ENCODE assay signal across 28 cellular contexts in the genomic region with DNA sequence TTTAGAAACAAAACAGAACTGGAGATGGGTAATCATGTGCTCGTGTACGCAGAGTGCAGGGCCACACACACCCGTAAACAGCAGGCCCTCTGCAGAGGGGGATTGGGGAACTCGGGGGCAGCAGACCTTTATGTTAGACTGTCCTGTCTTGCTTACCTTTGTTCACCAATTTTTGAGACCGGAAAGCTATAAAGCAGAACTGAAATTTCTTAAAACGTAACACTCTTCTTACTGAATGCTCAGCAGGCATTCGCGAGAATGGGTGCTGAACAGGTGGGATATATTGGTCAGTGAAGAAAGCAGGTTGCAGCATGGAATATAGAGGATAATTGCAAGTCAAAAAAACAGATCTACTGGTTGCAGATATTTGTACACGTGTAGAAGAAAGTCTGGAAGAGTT.
DNase-seq lines count a peak whose midpoint lies in the region; ATAC-seq, FAIRE-seq and TF ChIP-seq lines count a peak whose summit lies in the region.
"Had no signal": no experiment of that assay in that cellular context is flagged by ENCODE, and none has a peak within 500 bp of the region (broad histone marks: within the 10 kb centered on the region; RNA-seq: fewer than 3 reads in every experiment).

No MANE protein-coding gene starts in this region.

- no peaks in the 10 kb centered on the region for H4K20me1 ChIP-seq in MM.1S (ENCODE audit: insufficient read depth, low read length)
- H4K20me1 ChIP-seq in hepatocyte (ENCODE audit: insufficient read depth, poor library complexity, severe bottlenecking) = no peaks in the 10 kb centered on the region

- H3K4me2 ChIP-seq in MM.1S (ENCODE audit: low read depth, low read length) (peak overlapping the region; percentile 17; the same call in 1 of the 2 replicates), hepatocyte (no peak overlapping the region)
- H3K4me2 ChIP-seq: KMS-11 had no signal

- H3F3A ChIP-seq in MM.1S (ENCODE audit: insufficient read depth, low read length) = no peaks in the 10 kb centered on the region

- H3K9me3 ChIP-seq in MM.1S (replicated peaks; ENCODE audit: insufficient read depth, low read length) (no peaks in the 10 kb centered on the region), RWPE2 (ENCODE audit: severe bottlenecking) (no peaks in the 10 kb centered on the region), upper lobe of right lung (no peaks in the 10 kb centered on the region), hepatocyte (ENCODE audit: low read depth) (no peaks in the 10 kb centered on the region)
- H3K9me3 ChIP-seq: Caco-2 had no signal

- H3K4me1 ChIP-seq in MM.1S (ENCODE audit: low read length) = peaks cover 5% of the 10 kb centered on the region; the same call in 1 of the 2 replicates
- H3K4me1 ChIP-seq in RWPE2 (ENCODE audit: insufficient read depth, poor library complexity, severe bottlenecking) = peaks cover 5% of the 10 kb centered on the region
- H3K4me1 ChIP-seq in upper lobe of right lung = no peaks in the 10 kb centered on the region
- H3K4me1 ChIP-seq in hepatocyte (ENCODE audit: insufficient read depth) = no peaks in the 10 kb centered on the region

- no peak overlapping the region for H3K9ac ChIP-seq in MM.1S (ENCODE audit: low read length)
- H3K9ac ChIP-seq: KMS-11 had no signal

- 85% methylated on average over 9 of the region's 9 CpGs for WGBS in hepatocyte (ENCODE audit: low lambda C conversion rate, missing lambda C conversion rate)

- H3K4me3 ChIP-seq in MM.1S (ENCODE audit: low read length) (no peak overlapping the region), RWPE2 (ENCODE audit: severe bottlenecking) (no peak overlapping the region), upper lobe of right lung (no peak overlapping the region), hepatocyte (no peak overlapping the region)
- H3K4me3 ChIP-seq: SK-N-MC had no signal

- no peak for DNase-seq in GM12891 (ENCODE audit: insufficient read length, low spot score)
- no peak for DNase-seq in MM.1S
- peak; percentile 43 for DNase-seq in RWPE2 (ENCODE audit: low spot score)
- peak; percentile 7 for DNase-seq in upper lobe of right lung
- no peak for DNase-seq in NCI-H1417 (lab: John Stamatoyannopoulos, UW)
- DNase-seq in nucleus accumbens (lab: John Stamatoyannopoulos, UW) = no peak
- DNase-seq in hepatocyte (ENCODE audit: low spot score) = no peak
- DNase-seq: CD8-positive, alpha-beta T cell; HCEC 1CT; NCI-H1092; NCI-H1436 treated with DMSO at 0.1 percent for 48 hours; NCI-H187 treated with DMSO at 0.1 percent for 48 hours; NCI-H2107; NCI-H446; NCI-H524 treated with DMSO at 0.1 percent for 48 hours; NCI-H774; NK-92 treated with Interleukin-12 subunit alpha and Interleukin-12 subunit beta, amount 100 ng/mL, for 24 hours; SHP77 treated with DMSO at 0.1 percent for 48 hours had no signal

- H2AFZ ChIP-seq in MM.1S (ENCODE audit: low read length) = no peak overlapping the region; the same call in 1 of the 2 replicates
- H2AFZ ChIP-seq in hepatocyte = no peak overlapping the region

- FAIRE-seq in GM12891 (lab: Jason Lieb, UNC) = no peak
- FAIRE-seq: A204.1, G401.6, GM12892, H1 had no signal

- no peak for TF ChIP-seq CTCF in MM.1S (IDR thresholded peaks at IDR 0.05; ENCODE audit: low read length)
- TF ChIP-seq CTCF in RWPE2 (IDR thresholded peaks at IDR 0.05; ENCODE audit: poor library complexity, severe bottlenecking) = no peak
- TF ChIP-seq CTCF in upper lobe of right lung (IDR thresholded peaks at IDR 0.05) = no peak
- TF ChIP-seq CTCF in hepatocyte (IDR thresholded peaks at IDR 0.05; ENCODE audit: poor library complexity) = no peak

- H3K27ac ChIP-seq in MM.1S (ENCODE audit: low read length) = peak overlapping the region; percentile 15; the same call in 1 of the 2 replicates
- no peak overlapping the region for H3K27ac ChIP-seq in RWPE2 (ENCODE audit: poor library complexity, severe bottlenecking)
- no peak overlapping the region for H3K27ac ChIP-seq in upper lobe of right lung
- no peak overlapping the region for H3K27ac ChIP-seq in hepatocyte
- H3K27ac ChIP-seq: HL-60, KMS-11, RWPE1, SK-N-MC had no signal

- H3K36me3 ChIP-seq in MM.1S (replicated peaks; ENCODE audit: insufficient read depth, low read length) (no peaks in the 10 kb centered on the region), RWPE2 (ENCODE audit: low read depth) (no peaks in the 10 kb centered on the region), upper lobe of right lung (no peaks in the 10 kb centered on the region), hepatocyte (replicated peaks; ENCODE audit: insufficient read depth, low read depth) (no peaks in the 10 kb centered on the region)

- TF ChIP-seq POLR2A in GM12891 (IDR thresholded peaks at IDR 0.05; ENCODE audit: low read depth, low read length) = no peak

- intact Hi-C loops in upper lobe of right lung (cut with DNase I) = no loop called here

- H3K9me2 ChIP-seq in MM.1S (replicated peaks; ENCODE audit: insufficient read depth, low read length) = no peaks in the 10 kb centered on the region
- H3K9me2 ChIP-seq in hepatocyte (replicated peaks; ENCODE audit: insufficient read depth) = no peaks in the 10 kb centered on the region

- no peak for ATAC-seq in RWPE2 (ENCODE audit: low read depth)
- ATAC-seq in upper lobe of right lung = no peak
- ATAC-seq in GM21390 (IDR thresholded peaks at IDR 0.05; ENCODE audit: unreplicated experiment) = no peak
- ATAC-seq: CD8-positive, alpha-beta T cell had no signal

- H3K79me2 ChIP-seq in MM.1S (ENCODE audit: low read length) (no peaks in the 10 kb centered on the region), hepatocyte (no peaks in the 10 kb centered on the region)

- H3K27me3 ChIP-seq in MM.1S (replicated peaks; ENCODE audit: insufficient read depth, low read length) (no peaks in the 10 kb centered on the region), RWPE2 (ENCODE audit: insufficient read depth, poor library complexity, severe bottlenecking) (no peaks in the 10 kb centered on the region), upper lobe of right lung (peaks cover 4% of the 10 kb centered on the region), hepatocyte (peaks cover 2% of the 10 kb centered on the region)

TF ChIP-seq in GM12891, 5 proteins besides CTCF, POLR2A, EP300 and RAD21:
- TF ChIP-seq SPI1 (IDR thresholded peaks at IDR 0.05; ENCODE audit: low read depth, low read length) (peak; percentile 83), POU2F2 (IDR thresholded peaks at IDR 0.05; ENCODE audit: low read depth, low read length) (no peak)

Comparison
In these comparisons a context has a peak if more than half of its experiments do, and no peak if none do; other contexts are left out.
1. DNase-seq: peak in RWPE2 (single experiment) and upper lobe of right lung (single experiment); none in GM12891 (single experiment), MM.1S (single experiment), NCI-H1417 (0 of 3), nucleus accumbens (0 of 56) and hepatocyte (single experiment).